Comparison of ENCODE assay signal across 24 cellular contexts in the genomic region with DNA sequence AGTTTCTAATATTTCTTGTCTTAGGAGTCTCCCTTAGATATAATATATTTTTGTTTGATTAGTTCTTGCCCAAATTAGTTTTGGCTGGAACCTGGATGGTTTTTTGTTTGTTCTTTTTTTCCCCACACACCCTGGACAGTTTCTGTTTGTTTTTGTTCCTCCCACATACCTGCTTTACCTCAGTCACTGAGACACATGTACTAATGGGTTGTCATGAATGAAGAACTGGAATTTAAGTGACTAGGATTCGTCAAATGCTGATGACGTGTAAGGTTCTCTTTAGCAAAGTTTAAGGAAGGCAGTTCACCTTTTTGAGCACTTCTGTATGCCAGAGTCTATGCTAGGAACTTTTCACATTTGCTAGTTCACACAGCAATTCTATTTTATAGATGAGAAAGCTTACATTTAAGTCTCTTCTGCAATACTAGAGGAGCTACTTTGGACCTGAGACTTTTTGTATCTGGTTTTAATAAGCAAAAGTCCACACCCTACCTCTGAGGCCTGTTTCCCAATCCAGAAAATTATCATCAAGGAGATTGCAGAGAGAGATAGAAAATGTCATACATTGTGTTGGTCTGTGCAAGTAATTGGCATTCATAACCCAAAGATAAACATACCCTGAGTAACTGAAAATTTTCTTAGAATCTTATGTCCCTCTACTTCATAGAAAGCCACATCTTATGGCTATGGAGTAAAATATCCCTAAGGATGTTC.
DNase-seq lines count a peak whose midpoint lies in the region; ATAC-seq and TF ChIP-seq lines count a peak whose summit lies in the region.
"Had no signal": no experiment of that assay in that cellular context is flagged by ENCODE, and none has a peak within 500 bp of the region (broad histone marks: within the 10 kb centered on the region; RNA-seq: fewer than 3 reads in every experiment).

No MANE protein-coding gene starts in this region.

- no peak overlapping the region for H2AFZ ChIP-seq in mammary epithelial cell (ENCODE audit: low read depth, low read length)

- no peaks in the 10 kb centered on the region for H3K36me3 ChIP-seq in mammary epithelial cell (ENCODE audit: insufficient read depth, low read length)
- no peaks in the 10 kb centered on the region for H3K36me3 ChIP-seq in colonic mucosa
- H3K36me3 ChIP-seq: left ventricle myocardium inferior, sigmoid colon, SJCRH30, upper lobe of left lung, WERI-Rb-1 had no signal

- ATAC-seq in T-helper 17 cell (no peak), HG03039 (IDR thresholded peaks at IDR 0.05; ENCODE audit: unreplicated experiment) (no peak)
- ATAC-seq: foreskin keratinocyte, GM12878, Panc1, T-cell had no signal

- no peak overlapping the region for H3K4me3 Mint-ChIP-seq in MCF 10A (ENCODE audit: unreplicated experiment)
- no peak overlapping the region for H3K4me3 Mint-ChIP-seq in T-helper 17 cell
- H3K4me3 Mint-ChIP-seq: T-cell had no signal

- dilution Hi-C loops in mammary epithelial cell (cut with HindIII; ENCODE audit: low sequenced_read_pairs) = loop anchor here (5.0 kb wide), 1 partner anchor 71 kb away; no protein-coding TSS in a partner anchor

- H3K27ac Mint-ChIP-seq in MCF 10A (ENCODE audit: low read depth, unreplicated experiment) (peak overlapping the region; percentile 41), T-helper 17 cell (peak overlapping the region; percentile 29)
- H3K27ac Mint-ChIP-seq: T-cell had no signal

- in situ Hi-C loops in mammary epithelial cell (cut with MboI; ENCODE audit: low sequenced_read_pairs in 2 of 2) = no loop called here

- peaks cover 12% of the 10 kb centered on the region for H3K79me2 ChIP-seq in mammary epithelial cell (ENCODE audit: insufficient read depth, low read length)

- H3K36me3 Mint-ChIP-seq in MCF 10A (ENCODE audit: insufficient read depth, unreplicated experiment) = no peaks in the 10 kb centered on the region
- no peaks in the 10 kb centered on the region for H3K36me3 Mint-ChIP-seq in T-helper 17 cell (ENCODE audit: low read depth)

- CTCF ChIA-PET in MCF 10A (lab: Yijun Ruan, JAX) = interaction anchor here (0.6 to 1.2 kb wide), 3 partner anchors 41 to 364 kb away, joined by 3 to 8 read pairs (median 4); no protein-coding TSS in a partner anchor
- CTCF ChIA-PET in mammary epithelial cell (lab: Charles Lee; ENCODE audit: low non-redundant PET) = no interaction called here

- H3K9me3 ChIP-seq in mammary epithelial cell (replicated peaks; ENCODE audit: insufficient read depth, low read length) (no peaks in the 10 kb centered on the region), T-helper 17 cell (ENCODE audit: control insufficient read depth, low read length, poor library complexity, severe bottlenecking) (no peaks in the 10 kb centered on the region), colonic mucosa (no peaks in the 10 kb centered on the region)
- H3K9me3 ChIP-seq: left ventricle myocardium inferior, sigmoid colon, SJCRH30, upper lobe of left lung had no signal

- no peaks in the 10 kb centered on the region for H4K20me1 ChIP-seq in mammary epithelial cell (ENCODE audit: insufficient read depth, low read length)

- intact Hi-C loops in MCF 10A (cut with micrococcal nuclease) = no loop called here
- intact Hi-C loops in mammary epithelial cell (cut with micrococcal nuclease) = no loop called here
- intact Hi-C loops in colonic mucosa (cut with DNase I) = no loop called here

- WGBS in mammary epithelial cell (ENCODE audit: low coverage, missing lambda C conversion rate) = 82% methylated on average over 2 of the region's 2 CpGs

- no peak overlapping the region for H3K4me2 ChIP-seq in mammary epithelial cell (ENCODE audit: insufficient read depth, low read depth, low read length)

- TF ChIP-seq CTCF in MCF 10A (IDR thresholded peaks at IDR 0.05; ENCODE audit: unreplicated experiment) (no peak), mammary epithelial cell (conservative IDR thresholded peaks at IDR 0.05 in 1 of 2, IDR thresholded peaks at IDR 0.05 in 1 of 2; ENCODE audit: extremely low read depth in 1 of 2, insufficient read depth in 1 of 2, low read depth in 1 of 2, low read length in 2 of 2) (no peak), colonic mucosa (IDR thresholded peaks at IDR 0.05) (no peak), coronary artery (IDR thresholded peaks at IDR 0.05) (no peak)

- H3K9ac ChIP-seq in mammary epithelial cell (ENCODE audit: insufficient read depth, low read length) = no peak overlapping the region
- H3K9ac ChIP-seq in colonic mucosa (ENCODE audit: low read depth in 2 of 2, low read length in 2 of 2) = no peak overlapping the region

- H3K4me3 ChIP-seq in mammary epithelial cell (replicated peaks in 1 of 3; ENCODE audit: insufficient read depth in 1 of 3, low read depth in 2 of 3, low read length in 3 of 3) (no peak overlapping the region), colonic mucosa (no peak overlapping the region), coronary artery (no peak overlapping the region)
- H3K4me3 ChIP-seq: GM12878, left ventricle myocardium inferior, sigmoid colon, SJCRH30, upper lobe of left lung had no signal

- no peak overlapping the region for H3K27ac ChIP-seq in mammary epithelial cell (ENCODE audit: insufficient read depth, low read depth, low read length)
- H3K27ac ChIP-seq in colonic mucosa = no peak overlapping the region
- H3K27ac ChIP-seq in coronary artery = no peak overlapping the region
- H3K27ac ChIP-seq: foreskin keratinocyte, left ventricle myocardium inferior, sigmoid colon, SJCRH30, upper lobe of left lung, WERI-Rb-1 had no signal

- H3K27me3 Mint-ChIP-seq in MCF 10A (ENCODE audit: insufficient read depth, unreplicated experiment) (no peaks in the 10 kb centered on the region), T-helper 17 cell (no peaks in the 10 kb centered on the region)
- H3K27me3 Mint-ChIP-seq: T-cell had no signal

- H3K4me1 Mint-ChIP-seq in MCF 10A (ENCODE audit: insufficient read depth, unreplicated experiment) = peaks cover 10% of the 10 kb centered on the region
- peaks cover 42% of the 10 kb centered on the region for H3K4me1 Mint-ChIP-seq in T-helper 17 cell

- H3K9me3 Mint-ChIP-seq in MCF 10A (ENCODE audit: unreplicated experiment) = no peaks in the 10 kb centered on the region
- H3K9me3 Mint-ChIP-seq: T-cell had no signal

- no TSS peak for BruUV-seq in MCF 10A (replicated peaks; lab: Mats Ljungman, UMichigan)
- BruUV-seq in mammary epithelial cell (replicated peaks; lab: Mats Ljungman, UMichigan) = no TSS peak

- POLR2A ChIA-PET in MCF 10A (lab: Yijun Ruan, JAX) = interaction anchor here (0.7 kb wide), 2 partner anchors 55 to 113 kb away, joined by 3 read pairs; no protein-coding TSS in a partner anchor

- no peak for DNase-seq in MCF 10A (ENCODE audit: unreplicated experiment)
- DNase-seq in mammary epithelial cell = no peak
- DNase-seq in T-helper 17 cell = no peak
- peak; percentile 15 for DNase-seq in left kidney (ENCODE audit: low read depth, low spot score)
- DNase-seq in colonic mucosa = no peak
- no peak for DNase-seq in HPDE6-E6E7 (ENCODE audit: extremely low spot score)
- DNase-seq in coronary artery (ENCODE audit: low spot score) = no peak
- DNase-seq: activated CD4-positive, alpha-beta T cell treated with anti-CD3 and anti-CD28 coated beads, Interleukin-2, amount 50 U/mL, for 4 hours; activated CD8-positive, alpha-beta memory T cell treated with anti-CD3 and anti-CD28 coated beads, Interleukin-2, amount 50 U/mL, for 48 hours; activated effector memory CD4-positive, alpha-beta T cell treated with Interleukin-2 at 50 U/mL for 16 hours; amniotic stem cell; dermis blood vessel endothelial cell; DMS79 treated with DMSO at 0.1 percent for 48 hours; foreskin keratinocyte; left ventricle myocardium inferior; NCI-H1105 treated with DMSO at 0.1 percent for 48 hours; sigmoid colon; SJCRH30; T-cell; upper lobe of left lung; WERI-Rb-1 had no signal

- H3K4me1 ChIP-seq in mammary epithelial cell (ENCODE audit: insufficient read depth, low read length) (peaks cover 3% of the 10 kb centered on the region), colonic mucosa (no peaks in the 10 kb centered on the region)
- H3K4me1 ChIP-seq: sigmoid colon, SJCRH30 had no signal

- no peaks in the 10 kb centered on the region for H3K27me3 ChIP-seq in mammary epithelial cell (ENCODE audit: insufficient read depth, low read length)
- H3K27me3 ChIP-seq in colonic mucosa = no peaks in the 10 kb centered on the region
- H3K27me3 ChIP-seq: foreskin keratinocyte, sigmoid colon, SJCRH30, upper lobe of left lung had no signal
